1 cellular context compared by ENCODE assay signal in genomic region chr10:88319960-88320517, GRCh38.
A peak's percentile ranks its signal among the peaks of the same experiment; 100 is the strongest.
TF ChIP-seq lines count a peak whose summit lies in the region.

No MANE protein-coding gene starts in this region.

TF ChIP-seq in GM12878, 131 proteins besides CTCF, POLR2A, EP300 and RAD21:
- TF ChIP-seq ZBTB11 (CRISPR knock-in tag; IDR thresholded peaks at IDR 0.05) (no peak), CBX5 (IDR thresholded peaks at IDR 0.05; ENCODE audit: low read depth) (0 out of 2 replicates have a peak, but pooled peaks have one; percentile 52), IKZF1 (conservative IDR thresholded peaks at IDR 0.05) (no peak), EGR1 (IDR thresholded peaks at IDR 0.05; ENCODE audit: borderline replicate concordance in 1 of 2, low read depth in 2 of 2, low read length in 2 of 2) (no peak), TCF7 (IDR thresholded peaks at IDR 0.05; ENCODE audit: borderline replicate concordance) (no peak)
